In the genomic region with DNA sequence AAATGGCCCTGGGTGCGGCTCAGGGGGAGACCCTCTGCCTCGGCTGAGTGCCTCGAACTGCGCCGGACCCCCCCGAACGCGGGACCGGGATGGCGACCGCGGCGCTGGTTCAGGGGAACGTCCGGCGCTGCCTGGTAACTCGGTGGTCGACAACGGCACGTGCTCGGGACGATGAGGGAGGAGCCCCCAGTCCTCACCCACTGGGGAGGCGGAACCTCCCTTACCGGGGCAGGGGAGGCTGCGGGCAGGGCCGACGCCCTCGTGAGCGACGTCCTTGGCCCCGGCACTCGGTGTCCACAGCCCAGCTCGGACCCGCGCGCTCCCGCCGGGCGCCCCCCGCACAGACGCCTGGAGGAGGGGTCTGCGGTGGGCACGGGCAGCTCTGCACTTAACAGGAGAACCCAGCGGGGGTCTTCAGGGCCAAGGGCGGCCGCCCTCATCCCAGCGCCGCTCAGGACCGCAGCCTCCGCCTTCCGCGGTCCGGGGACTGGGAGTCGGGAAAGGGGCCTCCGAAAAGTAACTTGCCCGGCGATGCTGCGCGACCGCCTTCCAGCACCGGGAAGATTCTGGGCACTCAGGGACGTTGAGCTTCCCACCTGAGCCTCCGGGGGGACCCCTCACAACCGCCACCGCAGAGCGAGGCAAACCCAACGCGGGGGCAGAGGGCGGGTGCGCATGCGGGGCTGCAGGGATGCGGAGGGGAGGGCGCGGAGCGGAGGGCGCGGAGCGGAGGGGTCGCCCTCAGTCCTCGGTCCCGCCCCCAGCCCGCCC, we compare ENCODE assay signal across 1 cellular context.
TF ChIP-seq lines count a peak whose summit lies in the region.

No MANE protein-coding gene starts in this region.

TF ChIP-seq in WTC11, 78 proteins besides CTCF, POLR2A, EP300 and RAD21 (continued from another document):
- TF ChIP-seq, protein P1, sequence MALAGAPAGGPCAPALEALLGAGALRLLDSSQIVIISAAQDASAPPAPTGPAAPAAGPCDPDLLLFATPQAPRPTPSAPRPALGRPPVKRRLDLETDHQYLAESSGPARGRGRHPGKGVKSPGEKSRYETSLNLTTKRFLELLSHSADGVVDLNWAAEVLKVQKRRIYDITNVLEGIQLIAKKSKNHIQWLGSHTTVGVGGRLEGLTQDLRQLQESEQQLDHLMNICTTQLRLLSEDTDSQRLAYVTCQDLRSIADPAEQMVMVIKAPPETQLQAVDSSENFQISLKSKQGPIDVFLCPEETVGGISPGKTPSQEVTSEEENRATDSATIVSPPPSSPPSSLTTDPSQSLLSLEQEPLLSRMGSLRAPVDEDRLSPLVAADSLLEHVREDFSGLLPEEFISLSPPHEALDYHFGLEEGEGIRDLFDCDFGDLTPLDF (CRISPR knock-in tag; IDR thresholded peaks at IDR 0.05) = no peak
- TF ChIP-seq JAZF1 (CRISPR knock-in tag; IDR thresholded peaks at IDR 0.05) = no peak
- TF ChIP-seq, protein P2, sequence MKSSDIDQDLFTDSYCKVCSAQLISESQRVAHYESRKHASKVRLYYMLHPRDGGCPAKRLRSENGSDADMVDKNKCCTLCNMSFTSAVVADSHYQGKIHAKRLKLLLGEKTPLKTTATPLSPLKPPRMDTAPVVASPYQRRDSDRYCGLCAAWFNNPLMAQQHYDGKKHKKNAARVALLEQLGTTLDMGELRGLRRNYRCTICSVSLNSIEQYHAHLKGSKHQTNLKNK (CRISPR knock-in tag; IDR thresholded peaks at IDR 0.05) = no peak
